In genomic region chr7:128000854-128001265, GRCh38 we compare ENCODE assay signal across 11 cellular contexts. TPM values are rescaled to one million over a fixed set of nuclear protein-coding genes. Genes with fewer than 3 reads are reported as not detected.
A peak's percentile ranks its signal among the peaks of the same experiment; 100 is the strongest.
DNase-seq lines count a peak whose midpoint lies in the region; ATAC-seq and TF ChIP-seq lines count a peak whose summit lies in the region.
"Had no signal": no experiment of that assay in that cellular context is flagged by ENCODE, and none has a peak within 500 bp of the region (broad histone marks: within the 10 kb centered on the region; RNA-seq: fewer than 3 reads in every experiment).

No MANE protein-coding gene starts in this region.

- intact Hi-C loops in left colon (cut with DNase I, micrococcal nuclease) = no loop called here

- H3K36me3 ChIP-seq in suprapubic skin = no peaks in the 10 kb centered on the region

- no peak for TF ChIP-seq CTCF in GM10266 (IDR thresholded peaks at IDR 0.05; ENCODE audit: control insufficient read depth, insufficient read depth, low read depth, missing control alignments)
- TF ChIP-seq CTCF in suprapubic skin (IDR thresholded peaks at IDR 0.05) = no peak

- no peaks in the 10 kb centered on the region for H3K27me3 ChIP-seq in suprapubic skin
- H3K27me3 ChIP-seq: heart left ventricle had no signal

- no peak overlapping the region for H3K4me3 ChIP-seq in suprapubic skin

- no peak for TF ChIP-seq EP300 in suprapubic skin (IDR thresholded peaks at IDR 0.05)

- DNase-seq in GM10266 (ENCODE audit: extremely low spot score) (peak; percentile 22), left colon (no peak), suprapubic skin (ENCODE audit: low spot score in 2 of 2) (no peak), DMS79 (lab: John Stamatoyannopoulos, UW) (no peak), T-helper 1 cell (no peak)
- DNase-seq: cerebellar nuclear complex, heart left ventricle had no signal

- H3K9me3 ChIP-seq in suprapubic skin = no peaks in the 10 kb centered on the region
- H3K9me3 ChIP-seq: heart left ventricle had no signal

- TF ChIP-seq POLR2A in suprapubic skin (IDR thresholded peaks at IDR 0.05) = no peak

- no peak overlapping the region for H3K27ac ChIP-seq in suprapubic skin

- 86% methylated on average over 6 of the region's 6 CpGs for WGBS in suprapubic skin

- H3K4me1 ChIP-seq in suprapubic skin = no peaks in the 10 kb centered on the region

- ATAC-seq in GM21367 (IDR thresholded peaks at IDR 0.05; ENCODE audit: unreplicated experiment) (peak; percentile 46), HG03196 (IDR thresholded peaks at IDR 0.05; ENCODE audit: unreplicated experiment) (peak; percentile 64), left colon (peak; percentile 40)
- no peak for ATAC-seq in activated CD4-positive, CD25-positive, alpha-beta regulatory T cell treated with anti-CD3 and anti-CD28 coated beads, Interleukin-2, amount 50 U/mL, for 24 hours
- ATAC-seq: heart left ventricle had no signal

RNA-seq across cellular contexts. Expression of gene LRRC4, which starts 30.4 kb away (rescaled TPM):
- total RNA-seq in left colon (1 to 10 TPM in 1 of 2 donors, under 1 TPM in 1; 0.24 to 4.5 TPM), suprapubic skin (under 1 TPM in 3 of 4 donors, not detected in 1; 0.16 to 0.57 (median 0.21) TPM)
- total RNA-seq: HT1080 had no signal

Comparison
In these comparisons a context has a peak if more than half of its experiments do, and no peak if none do; other contexts are left out.
1. ATAC-seq: peak in GM21367 (single experiment), HG03196 (single experiment) and left colon (single experiment); none in activated CD4-positive, CD25-positive, alpha-beta regulatory T cell treated with anti-CD3 and anti-CD28 coated beads, Interleukin-2, amount 50 U/mL, for 24 hours (0 of 2).